31 cellular contexts compared by ENCODE assay signal in genomic region chr6:79436232-79436631, GRCh38.
DNase-seq lines count a peak whose midpoint lies in the region; ATAC-seq and TF ChIP-seq lines count a peak whose summit lies in the region.
"Had no signal": no experiment of that assay in that cellular context is flagged by ENCODE, and none has a peak within 500 bp of the region (broad histone marks: within the 10 kb centered on the region; RNA-seq: fewer than 3 reads in every experiment).

No MANE protein-coding gene starts in this region.

- no peak for TF ChIP-seq CTCF in hepatocyte (IDR thresholded peaks at IDR 0.05; ENCODE audit: poor library complexity)

- H3K4me2 ChIP-seq in hepatocyte = no peak overlapping the region
- H3K4me2 ChIP-seq: BLaER1 treated with 17β-estradiol and CSF1 and Interleukin-3, amounts not matched to agents 10 nM and 100 nM had no signal

- H3K27ac ChIP-seq in hepatocyte = peak overlapping the region; percentile 26
- H3K27ac ChIP-seq: BLaER1 treated with 17β-estradiol and CSF1 and Interleukin-3, amounts not matched to agents 10 nM and 100 nM; breast epithelium; epithelial cell of prostate; foreskin keratinocyte; lower lobe of right lung; upper lobe of left lung had no signal

- no peaks in the 10 kb centered on the region for H3K9me2 ChIP-seq in hepatocyte (replicated peaks; ENCODE audit: insufficient read depth)

- H3K4me1 ChIP-seq in hepatocyte (ENCODE audit: insufficient read depth) = peaks cover 4% of the 10 kb centered on the region
- H3K4me1 ChIP-seq: BLaER1 treated with 17β-estradiol and CSF1 and Interleukin-3, amounts not matched to agents 10 nM and 100 nM; breast epithelium; foreskin keratinocyte; lower lobe of right lung; upper lobe of left lung had no signal

- ATAC-seq in sciatic nerve (peak; percentile 32), GM18511 (IDR thresholded peaks at IDR 0.05; ENCODE audit: unreplicated experiment) (no peak), HG03432 (IDR thresholded peaks at IDR 0.05; ENCODE audit: unreplicated experiment) (no peak)
- ATAC-seq: activated CD8-positive, alpha-beta T cell treated with anti-CD3 and anti-CD28 coated beads, Interleukin-2, amount 10 ng/mL, durations not matched to agents 7 days and 5 days; foreskin keratinocyte; K562; lower lobe of right lung; natural killer cell treated with Interleukin-12 subunit alpha and Interleukin-12 subunit beta and Interleukin-15 and Interleukin-18, amount 100 ng/mL, for 72 hours; Panc1 had no signal

- no peak overlapping the region for H3K4me3 ChIP-seq in hepatocyte
- H3K4me3 ChIP-seq: BLaER1 treated with 17β-estradiol and CSF1 and Interleukin-3, amounts not matched to agents 10 nM and 100 nM; breast epithelium; K562; lower lobe of right lung; upper lobe of left lung had no signal

- no peaks in the 10 kb centered on the region for H3K27me3 ChIP-seq in hepatocyte
- H3K27me3 ChIP-seq: BLaER1 treated with 17β-estradiol and CSF1 and Interleukin-3, amounts not matched to agents 10 nM and 100 nM; breast epithelium; foreskin keratinocyte; upper lobe of left lung had no signal

- no peak overlapping the region for H2AFZ ChIP-seq in hepatocyte

- no peaks in the 10 kb centered on the region for H3K79me2 ChIP-seq in hepatocyte

- DNase-seq in HCEC 1CT (peak; percentile 55), amniotic epithelial cell (ENCODE audit: low read depth) (peak; percentile 94), hepatocyte (ENCODE audit: low spot score) (no peak), sciatic nerve (ENCODE audit: low spot score) (no peak), NCI-H2029 (lab: John Stamatoyannopoulos, UW) (no peak), DMS 273 treated with DMSO at 0.1 percent for 48 hours (lab: John Stamatoyannopoulos, UW) (no peak)
- DNase-seq: activated CD8-positive, alpha-beta T cell treated with anti-CD3 and anti-CD28 coated beads, Interleukin-2, amount 10 ng/mL, durations not matched to agents 7 days and 5 days; activated naive CD4-positive, alpha-beta T cell treated with anti-CD3 and anti-CD28 coated beads, Interleukin-2, amount 50 U/mL, for 16 hours; anterior cingulate cortex; DMS53; foreskin keratinocyte; head of caudate nucleus; HFFc6; kidney; lower lobe of right lung; NCI-H1417 treated with DMSO at 0.1 percent for 48 hours; NCI-H2081 treated with DMSO at 0.1 percent for 48 hours; NCI-H748 treated with DMSO at 0.1 percent for 48 hours; occipital lobe; SHP77 treated with DMSO at 0.1 percent for 48 hours; stimulated activated naive CD4-positive, alpha-beta T cell; T-helper 9 cell; upper lobe of left lung had no signal

- 58% methylated on average over 2 of the region's 2 CpGs for WGBS in hepatocyte (ENCODE audit: low lambda C conversion rate, missing lambda C conversion rate)

- no peaks in the 10 kb centered on the region for H3K9me3 ChIP-seq in hepatocyte (ENCODE audit: low read depth)
- H3K9me3 ChIP-seq: breast epithelium, lower lobe of right lung, upper lobe of left lung had no signal

- intact Hi-C loops in sciatic nerve (cut with DNase I) = no loop called here

- H4K20me1 ChIP-seq in hepatocyte (ENCODE audit: insufficient read depth, poor library complexity, severe bottlenecking) = no peaks in the 10 kb centered on the region
- H4K20me1 ChIP-seq: BLaER1 treated with 17β-estradiol and CSF1 and Interleukin-3, amounts not matched to agents 10 nM and 100 nM had no signal

- H3K36me3 ChIP-seq in hepatocyte (replicated peaks; ENCODE audit: insufficient read depth, low read depth) = no peaks in the 10 kb centered on the region
- H3K36me3 ChIP-seq: BLaER1 treated with 17β-estradiol and CSF1 and Interleukin-3, amounts not matched to agents 10 nM and 100 nM; breast epithelium; lower lobe of right lung; upper lobe of left lung had no signal

Comparison
In these comparisons a context has a peak if more than half of its experiments do, and no peak if none do; other contexts are left out.
1. DNase-seq: peak in HCEC 1CT (single experiment) and amniotic epithelial cell (single experiment); none in hepatocyte (single experiment), sciatic nerve (single experiment), NCI-H2029 (single experiment) and DMS 273 treated with DMSO at 0.1 percent for 48 hours (single experiment).